Comparison of ENCODE assay signal across 20 cellular contexts in the genomic region with DNA sequence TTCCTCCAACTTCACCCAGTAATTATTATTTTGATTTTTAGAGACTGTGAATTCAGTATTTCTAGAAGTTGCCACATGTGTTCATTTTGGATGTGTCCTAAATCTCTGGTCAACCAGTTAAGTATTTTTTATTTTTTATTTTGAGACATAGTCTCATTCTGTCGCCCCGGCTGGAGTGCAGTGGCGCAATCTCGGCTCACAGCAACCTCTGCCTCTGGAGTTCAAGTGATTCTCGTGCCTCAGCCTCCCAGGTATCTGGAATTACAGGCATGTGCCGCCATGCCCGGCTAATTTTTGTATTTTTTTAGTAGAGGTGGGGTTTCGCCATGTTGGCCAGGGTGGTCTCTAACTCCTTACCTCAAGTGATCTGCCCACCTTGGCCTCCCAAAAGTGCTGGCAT. TPM values are rescaled to one million over a fixed set of nuclear protein-coding genes. Genes with fewer than 3 reads are reported as not detected.
DNase-seq lines count a peak whose midpoint lies in the region; ATAC-seq, FAIRE-seq and TF ChIP-seq lines count a peak whose summit lies in the region.
"Had no signal": no experiment of that assay in that cellular context is flagged by ENCODE, and none has a peak within 500 bp of the region (broad histone marks: within the 10 kb centered on the region; RNA-seq: fewer than 3 reads in every experiment).

No MANE protein-coding gene starts in this region.

- peaks cover 35% of the 10 kb centered on the region for H3F3A ChIP-seq in SU-DHL-6 (ENCODE audit: insufficient read depth)

- H3K27ac ChIP-seq in SU-DHL-6 (ENCODE audit: low read depth, low read length) (peak overlapping the region; percentile 13; the same call in 1 of the 2 replicates), thyroid gland (peak overlapping the region in 2 of 3 donors; percentile 71 to 80), pancreas (no peak overlapping the region)

- H3K9me3 Mint-ChIP-seq in activated naive CD8-positive, alpha-beta T cell (ENCODE audit: low read depth): no peaks in the 10 kb centered on the region
- no peaks in the 10 kb centered on the region for H3K9me3 Mint-ChIP-seq in activated naive CD8-positive, alpha-beta T cell treated with anti-CD3 and anti-CD28 coated beads for 36 hours
- H3K9me3 Mint-ChIP-seq in immature natural killer cell: no peaks in the 10 kb centered on the region

- no peak for DNase-seq in activated naive CD8-positive, alpha-beta T cell treated with anti-CD3 and anti-CD28 coated beads for 36 hours
- no peak for DNase-seq in immature natural killer cell
- no peak for DNase-seq in thyroid gland
- no peak for DNase-seq in DMS79 treated with DMSO at 0.1 percent for 48 hours (lab: John Stamatoyannopoulos, UW)
- DNase-seq in pancreas: no peak
- DNase-seq: anterior cingulate cortex; DMS153; left colon; NCI-H1105 treated with DMSO at 0.1 percent for 48 hours; NCI-H2107; NCI-H524 treated with DMSO at 0.1 percent for 48 hours; SHP77 treated with DMSO at 0.1 percent for 48 hours; stimulated activated CD4-positive, alpha-beta T cell treated with anti-CD3 and anti-CD28 coated beads, Interleukin-4, amount 100 ng/mL, for 24 hours; T-helper 9 cell had no signal

- no peaks in the 10 kb centered on the region for H3K36me3 ChIP-seq in SU-DHL-6 (ENCODE audit: low read length)
- no peaks in the 10 kb centered on the region for H3K36me3 ChIP-seq in thyroid gland
- H3K36me3 ChIP-seq in pancreas: no peaks in the 10 kb centered on the region

- H3K27me3 ChIP-seq in SU-DHL-6 (ENCODE audit: low read length) (no peaks in the 10 kb centered on the region), thyroid gland (no peaks in the 10 kb centered on the region), pancreas (no peaks in the 10 kb centered on the region)

- no peak overlapping the region for H3K4me2 ChIP-seq in SU-DHL-6 (ENCODE audit: low read depth, low read length, poor library complexity, severe bottlenecking)

- no peak overlapping the region for H3K4me3 Mint-ChIP-seq in activated naive CD8-positive, alpha-beta T cell
- no peak overlapping the region for H3K4me3 Mint-ChIP-seq in activated naive CD8-positive, alpha-beta T cell treated with anti-CD3 and anti-CD28 coated beads for 36 hours
- no peak overlapping the region for H3K4me3 Mint-ChIP-seq in immature natural killer cell

- no peak for FAIRE-seq in pancreas (lab: Jason Lieb, UNC)
- FAIRE-seq: GM12892 had no signal

- peaks cover 18% of the 10 kb centered on the region for H3K79me2 ChIP-seq in SU-DHL-6 (ENCODE audit: insufficient read depth, low read length)

- no peak overlapping the region for H2AFZ ChIP-seq in SU-DHL-6 (ENCODE audit: low read depth, low read length, severe bottlenecking)

- H3K9me3 ChIP-seq in SU-DHL-6 (ENCODE audit: insufficient read depth, low read length) (no peaks in the 10 kb centered on the region), thyroid gland (no peaks in the 10 kb centered on the region), pancreas (no peaks in the 10 kb centered on the region)

- no peaks in the 10 kb centered on the region for H3K9me2 ChIP-seq in SU-DHL-6 (replicated peaks; ENCODE audit: insufficient read depth, low read length)

- H3K36me3 Mint-ChIP-seq in activated naive CD8-positive, alpha-beta T cell: peaks cover 2% of the 10 kb centered on the region
- H3K36me3 Mint-ChIP-seq in activated naive CD8-positive, alpha-beta T cell treated with anti-CD3 and anti-CD28 coated beads for 36 hours: peaks cover 16% of the 10 kb centered on the region
- H3K36me3 Mint-ChIP-seq in immature natural killer cell: peaks cover 3 to 11% (median 9%) of the 10 kb centered on the region in 3 donors

- intact Hi-C loops in thyroid gland (cut with DNase I) (no loop called here), pancreas (cut with DNase I) (no loop called here)

- H3K4me3 ChIP-seq in SU-DHL-6 (ENCODE audit: insufficient read depth, low read length, poor library complexity, severe bottlenecking) (no peak overlapping the region), thyroid gland (replicated peaks in 1 of 3) (no peak overlapping the region), pancreas (no peak overlapping the region)
- H3K4me3 ChIP-seq: skin epidermis had no signal

- H4K20me1 ChIP-seq in SU-DHL-6 (ENCODE audit: low read depth, low read length): no peaks in the 10 kb centered on the region

- peaks cover 26 to 56% of the 10 kb centered on the region in 2 donors for H3K4me1 ChIP-seq in thyroid gland
- H3K4me1 ChIP-seq in pancreas: peaks cover 9 to 31% (median 18%) of the 10 kb centered on the region in 3 donors

- WGBS in thyroid gland, 2 donors: 76 to 87% methylated on average over 8 of the region's 8 CpGs
- WGBS in pancreas, 2 donors: 94 to 97% methylated on average over 8 of the region's 8 CpGs

- peak overlapping the region; percentile 54 for H3K27ac Mint-ChIP-seq in activated naive CD8-positive, alpha-beta T cell
- H3K27ac Mint-ChIP-seq in activated naive CD8-positive, alpha-beta T cell treated with anti-CD3 and anti-CD28 coated beads for 36 hours: no peak overlapping the region
- peak overlapping the region in 5 of 6 donors; percentile 7 to 82 (median 58) for H3K27ac Mint-ChIP-seq in immature natural killer cell

- ATAC-seq in pancreas (no peak), GM18517 (IDR thresholded peaks at IDR 0.05; ENCODE audit: unreplicated experiment) (no peak)
- ATAC-seq: activated CD4-positive, CD25-positive, alpha-beta regulatory T cell treated with anti-CD3 and anti-CD28 coated beads, Interleukin-2, amount 50 U/mL, for 24 hours; left colon had no signal

- peaks cover 54% of the 10 kb centered on the region for H3K4me1 Mint-ChIP-seq in activated naive CD8-positive, alpha-beta T cell (ENCODE audit: low read depth)
- peaks cover 30% of the 10 kb centered on the region for H3K4me1 Mint-ChIP-seq in activated naive CD8-positive, alpha-beta T cell treated with anti-CD3 and anti-CD28 coated beads for 36 hours
- H3K4me1 Mint-ChIP-seq in immature natural killer cell: peaks cover 57 to 68% of the 10 kb centered on the region in 2 donors

- H3K27me3 Mint-ChIP-seq in activated naive CD8-positive, alpha-beta T cell: no peaks in the 10 kb centered on the region
- no peaks in the 10 kb centered on the region for H3K27me3 Mint-ChIP-seq in activated naive CD8-positive, alpha-beta T cell treated with anti-CD3 and anti-CD28 coated beads for 36 hours
- no peaks in the 10 kb centered on the region for H3K27me3 Mint-ChIP-seq in immature natural killer cell (ENCODE audit: low read depth in 3 of 3)

- H3K9ac ChIP-seq in SU-DHL-6 (ENCODE audit: low read length): no peak overlapping the region

- no peak for TF ChIP-seq POLR2A in thyroid gland (IDR thresholded peaks at IDR 0.05)

- TF ChIP-seq CTCF in SU-DHL-6 (IDR thresholded peaks at IDR 0.05; ENCODE audit: insufficient read depth, low read length, poor library complexity, severe bottlenecking) (no peak), thyroid gland (IDR thresholded peaks at IDR 0.05) (no peak), pancreas (IDR thresholded peaks at IDR 0.05) (no peak)

RNA-seq across cellular contexts. Expression of a gene that starts 8.0 kb away (rescaled TPM):
- total RNA-seq in activated naive CD8-positive, alpha-beta T cell treated with anti-CD3 and anti-CD28 coated beads for 36 hours: 100 to 1,000 TPM; 114 to 130 TPM
- polyA plus RNA-seq in immature natural killer cell: 100 to 1,000 TPM in 1 of 3 donors, 10 to 100 TPM in 2; 12.7 to 152 (median 12.9) TPM
- 100 to 1,000 TPM; 308 to 834 (median 427) TPM for total RNA-seq in thyroid gland
- total RNA-seq in pancreas: 100 to 1,000 TPM in 3 of 6 donors, 10 to 100 TPM in 3; 80.3 to 161 (median 107) TPM
- polyA plus RNA-seq in pancreas: 10 to 100 TPM; 49.8 to 58.8 TPM

Comparison
In these comparisons a context has a peak if more than half of its experiments do, and no peak if none do; other contexts are left out.
1. H3K27ac ChIP-seq: peak in SU-DHL-6 (single experiment) and thyroid gland (2 of 3); none in pancreas (0 of 4).